Comparison of ENCODE assay signal across 1 cellular context in genomic region chrX:46447384-46447783, GRCh38.
TF ChIP-seq lines count a peak whose summit lies in the region.

No MANE protein-coding gene starts in this region.

TF ChIP-seq in HepG2, 621 proteins besides CTCF, POLR2A, EP300 and RAD21 (continued from another document):
- TF ChIP-seq ARID4A (CRISPR knock-in tag; IDR thresholded peaks at IDR 0.05; ENCODE audit: borderline replicate concordance): peak; percentile 5; the same call in 1 of the 2 replicates
- no peak for TF ChIP-seq ZNF276 (CRISPR knock-in tag; IDR thresholded peaks at IDR 0.05; ENCODE audit: low read depth)
- no peak for TF ChIP-seq NONO (IDR thresholded peaks at IDR 0.05)
- 0 out of 2 replicates have a peak, but pooled peaks have one; percentile 9 for TF ChIP-seq NONO (CRISPR knock-in tag; conservative IDR thresholded peaks at IDR 0.05)
- no peak for TF ChIP-seq ZNF746 (CRISPR knock-in tag; IDR thresholded peaks at IDR 0.05)
- TF ChIP-seq POLR2G (IDR thresholded peaks at IDR 0.05; ENCODE audit: low read depth, low read length): peak; percentile 2; the same call in 1 of the 2 replicates
TF ChIP-seq in HepG2: peak in this region for 13.
